In the genomic region with DNA sequence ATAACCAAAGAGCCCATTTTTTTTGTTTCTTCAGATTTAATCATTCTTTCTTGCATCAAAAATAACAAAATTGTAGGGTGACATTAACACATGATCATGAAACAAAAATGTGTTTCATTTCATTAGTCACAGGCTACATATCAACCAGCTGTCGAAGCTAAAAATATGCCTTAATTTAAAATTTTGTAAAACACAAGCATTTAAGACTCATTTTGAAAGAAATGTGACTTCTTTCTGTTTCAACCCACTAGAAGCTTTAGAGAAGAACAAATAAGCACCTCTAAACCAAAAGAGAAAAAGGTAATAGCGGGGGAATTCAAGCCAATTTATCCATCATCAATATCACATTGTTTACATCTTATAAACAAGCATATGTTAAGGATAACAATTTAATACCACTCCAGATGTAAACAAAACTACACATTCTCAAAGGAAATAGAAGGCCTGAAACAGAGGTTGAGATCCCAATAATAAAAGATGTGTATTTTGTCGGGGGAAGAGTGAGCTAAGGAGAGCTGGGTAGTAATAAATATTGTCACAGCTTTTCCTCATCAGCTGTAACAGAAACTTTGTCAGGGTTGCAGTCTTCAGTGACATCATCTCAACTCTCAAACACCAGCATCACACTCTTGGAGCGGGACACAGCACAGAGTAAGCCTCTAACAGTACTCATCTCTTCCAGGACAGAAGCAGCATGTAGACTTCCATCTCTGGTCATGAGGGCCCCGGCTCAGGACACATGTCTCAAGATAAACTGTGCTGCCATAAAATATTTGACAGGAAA, we compare ENCODE assay signal across 15 cellular contexts. TPM values are rescaled to one million over a fixed set of nuclear protein-coding genes. Genes with fewer than 3 reads are reported as not detected.
DNase-seq lines count a peak whose midpoint lies in the region; ATAC-seq and TF ChIP-seq lines count a peak whose summit lies in the region.
"Had no signal": no experiment of that assay in that cellular context is flagged by ENCODE, and none has a peak within 500 bp of the region (broad histone marks: within the 10 kb centered on the region; RNA-seq: fewer than 3 reads in every experiment).

No MANE protein-coding gene starts in this region.

- no peaks in the 10 kb centered on the region for H3K27me3 Mint-ChIP-seq in activated naive CD8-positive, alpha-beta T cell

- POLR2A ChIA-PET in GM10248 (lab: Yijun Ruan, JAX): no interaction called here

- H3K4me1 Mint-ChIP-seq in activated naive CD8-positive, alpha-beta T cell (ENCODE audit: low read depth): peaks cover 9% of the 10 kb centered on the region

- H3K27ac Mint-ChIP-seq in activated naive CD8-positive, alpha-beta T cell: peak overlapping the region; percentile 28
- H3K27ac Mint-ChIP-seq: activated T-helper 2 cell treated with anti-CD3 and anti-CD28 coated beads, Interferon-gamma antibody, Interleukin-2, Interleukin-4, amounts not matched to agents 10 μg/mL and 5 μg/mL and 100 μg/mL, durations not matched to agents 14 hours and 24 hours and 36 hours; T-helper 1 cell treated with Interleukin-12 subunit alpha and Interleukin-12 subunit beta and Interleukin-4 antibody, amounts not matched to agents 30 μg/mL and 1 μg/mL, for 36 hours had no signal

- no peak for TF ChIP-seq CTCF in GM10248 (IDR thresholded peaks at IDR 0.05; ENCODE audit: control extremely low read depth, extremely low read depth, low read depth, missing control alignments)
- TF ChIP-seq CTCF in omental fat pad (IDR thresholded peaks at IDR 0.05): no peak
- TF ChIP-seq CTCF in mammary epithelial cell (conservative IDR thresholded peaks at IDR 0.05 in 1 of 2, IDR thresholded peaks at IDR 0.05 in 1 of 2; ENCODE audit: extremely low read depth in 1 of 2, insufficient read depth in 1 of 2, low read depth in 1 of 2, low read length in 2 of 2): no peak

- H4K20me1 ChIP-seq in mammary epithelial cell (ENCODE audit: insufficient read depth, low read length): no peaks in the 10 kb centered on the region

- in situ Hi-C loops in mammary epithelial cell (cut with MboI; ENCODE audit: low sequenced_read_pairs in 2 of 2): no loop called here

- intact Hi-C loops in mammary epithelial cell (cut with micrococcal nuclease): no loop called here

- H3K9me3 ChIP-seq in mammary epithelial cell (replicated peaks; ENCODE audit: insufficient read depth, low read length): no peaks in the 10 kb centered on the region
- H3K9me3 ChIP-seq: BE2C had no signal

- dilution Hi-C loops in mammary epithelial cell (cut with HindIII; ENCODE audit: low sequenced_read_pairs): no loop called here

- no peak overlapping the region for H3K9ac ChIP-seq in mammary epithelial cell (ENCODE audit: insufficient read depth, low read length)

- H3K4me2 ChIP-seq in mammary epithelial cell (ENCODE audit: insufficient read depth, low read depth, low read length): no peak overlapping the region

- no peak overlapping the region for H2AFZ ChIP-seq in mammary epithelial cell (ENCODE audit: low read depth, low read length)

- H3K79me2 ChIP-seq in mammary epithelial cell (ENCODE audit: insufficient read depth, low read length): no peaks in the 10 kb centered on the region

- ATAC-seq in GM19035 (IDR thresholded peaks at IDR 0.05; ENCODE audit: unreplicated experiment) (peak; percentile 75), HG02870 (IDR thresholded peaks at IDR 0.05; ENCODE audit: unreplicated experiment) (peak; percentile 72), omental fat pad (ENCODE audit: low FRiP score) (no peak), GM21367 (IDR thresholded peaks at IDR 0.05; ENCODE audit: unreplicated experiment) (no peak)
- ATAC-seq: sciatic nerve had no signal

- CTCF ChIA-PET in GM10248 (lab: Yijun Ruan, JAX): interaction anchor here (0.9 to 2.5 kb wide), 6 partner anchors 10 to 225 kb away, joined by 3 to 13 read pairs (median 5); no protein-coding TSS in a partner anchor
- CTCF ChIA-PET in mammary epithelial cell (lab: Charles Lee; ENCODE audit: low non-redundant PET): no interaction called here

- peak; percentile 58 for DNase-seq in GM10248 (ENCODE audit: extremely low spot score)
- DNase-seq in omental fat pad (ENCODE audit: low spot score): no peak
- DNase-seq in cerebellar cortex (ENCODE audit: low spot score): no peak
- DNase-seq in mammary epithelial cell: no peak
- DNase-seq: BE2C, head of caudate nucleus, mesendoderm, NCI-H1092 had no signal

- no peak overlapping the region for H3K4me3 Mint-ChIP-seq in activated naive CD8-positive, alpha-beta T cell
- H3K4me3 Mint-ChIP-seq: T-helper 1 cell treated with Interleukin-12 subunit alpha and Interleukin-12 subunit beta and Interleukin-4 antibody, amounts not matched to agents 30 μg/mL and 1 μg/mL, for 36 hours had no signal

- H3K4me1 ChIP-seq in mammary epithelial cell (ENCODE audit: insufficient read depth, low read length): no peaks in the 10 kb centered on the region

- no peaks in the 10 kb centered on the region for H3K9me3 Mint-ChIP-seq in activated naive CD8-positive, alpha-beta T cell (ENCODE audit: low read depth)
- H3K9me3 Mint-ChIP-seq: activated T-helper 2 cell treated with anti-CD3 and anti-CD28 coated beads, Interferon-gamma antibody, Interleukin-2, Interleukin-4, amounts not matched to agents 10 μg/mL and 5 μg/mL and 100 μg/mL, durations not matched to agents 14 hours and 24 hours and 36 hours; T-helper 1 cell treated with Interleukin-12 subunit alpha and Interleukin-12 subunit beta and Interleukin-4 antibody, amounts not matched to agents 30 μg/mL and 1 μg/mL, for 36 hours had no signal

- no peaks in the 10 kb centered on the region for H3K36me3 ChIP-seq in mammary epithelial cell (ENCODE audit: insufficient read depth, low read length)
- H3K36me3 ChIP-seq: BE2C had no signal

- no TSS peak for BruUV-seq in mammary epithelial cell (replicated peaks; lab: Mats Ljungman, UMichigan)

- no peak overlapping the region for H3K27ac ChIP-seq in mammary epithelial cell (ENCODE audit: insufficient read depth, low read depth, low read length)

- 97% methylated on average over 5 of the region's 5 CpGs for WGBS in mammary epithelial cell (ENCODE audit: low coverage, missing lambda C conversion rate)

- no peak overlapping the region for H3K4me3 ChIP-seq in mammary epithelial cell (replicated peaks in 1 of 3; ENCODE audit: insufficient read depth in 1 of 3, low read depth in 2 of 3, low read length in 3 of 3)

- peaks cover 12% of the 10 kb centered on the region for H3K36me3 Mint-ChIP-seq in activated naive CD8-positive, alpha-beta T cell

- H3K27me3 ChIP-seq in mammary epithelial cell (ENCODE audit: insufficient read depth, low read length): no peaks in the 10 kb centered on the region
- H3K27me3 ChIP-seq: BE2C had no signal

RNA-seq across cellular contexts. Expression of a gene that starts 42.0 kb away (rescaled TPM):
- total RNA-seq in omental fat pad: 100 to 1,000 TPM in 1 of 4 donors, 10 to 100 TPM in 3; 21.0 to 168 (median 34.7) TPM
- 10 to 100 TPM; 36.5 to 48.8 TPM for total RNA-seq in mammary epithelial cell
- polyA plus RNA-seq in mammary epithelial cell: 27.9 TPM
- polyA minus RNA-seq in mammary epithelial cell: 21.8 TPM

RNA-seq across cellular contexts. Expression of a gene that starts 49.6 kb away (rescaled TPM):
- total RNA-seq in omental fat pad (1 to 10 TPM; 1.1 to 2.7 (median 1.6) TPM), mammary epithelial cell (1 to 10 TPM in 1 of 2 donors, under 1 TPM in 1; 0.96 to 2.3 TPM)
- polyA plus RNA-seq in mammary epithelial cell: 2.6 TPM
- 2.0 TPM for polyA minus RNA-seq in mammary epithelial cell

RNA-seq across cellular contexts. Expression of a gene that starts 50.0 kb away (rescaled TPM):
- 10 to 100 TPM; 12.2 to 40.0 (median 20.2) TPM for total RNA-seq in omental fat pad
- total RNA-seq in mammary epithelial cell: 10 to 100 TPM; 12.5 to 23.7 TPM
- 27.4 TPM for polyA plus RNA-seq in mammary epithelial cell
- polyA minus RNA-seq in mammary epithelial cell: 1.6 TPM

Comparison
In these comparisons a context has a peak if more than half of its experiments do, and no peak if none do; other contexts are left out.
1. ATAC-seq: peak in GM19035 (single experiment) and HG02870 (single experiment); none in omental fat pad (single experiment) and GM21367 (single experiment).